Comparison of ENCODE assay signal across 1 cellular context in genomic region chr21:39866093-39866492, GRCh38.
A peak's percentile ranks its signal among the peaks of the same experiment; 100 is the strongest.
TF ChIP-seq lines count a peak whose summit lies in the region.

No MANE protein-coding gene starts in this region.

TF ChIP-seq in K562, 482 proteins besides CTCF, POLR2A, EP300 and RAD21:
- 0 out of 2 replicates have a peak, but pooled peaks have one; percentile 24 for TF ChIP-seq ZNF184 (CRISPR knock-in tag; IDR thresholded peaks at IDR 0.05)
- no peak for TF ChIP-seq RNF2 (IDR thresholded peaks at IDR 0.05)
